Comparison of ENCODE assay signal across 1 cellular context in genomic region chr2:177164584-177165052, GRCh38.
TF ChIP-seq lines count a peak whose summit lies in the region.

No MANE protein-coding gene starts in this region.

TF ChIP-seq in K562, 482 proteins besides CTCF, POLR2A, EP300 and RAD21 (continued from another document and continues in another):
- 0 out of 2 replicates have a peak, but pooled peaks have one; percentile 16 for TF ChIP-seq ADNP (tag; IDR thresholded peaks at IDR 0.05)
- TF ChIP-seq HCFC1 (IDR thresholded peaks at IDR 0.05; ENCODE audit: low read depth, low read length): peak; percentile 37
- TF ChIP-seq PML (IDR thresholded peaks at IDR 0.05; ENCODE audit: low read length): 0 out of 2 replicates have a peak, but pooled peaks have one; percentile 38
- 0 out of 2 replicates have a peak, but pooled peaks have one; percentile 19 for TF ChIP-seq FOXO4 (CRISPR knock-in tag; IDR thresholded peaks at IDR 0.05)
- TF ChIP-seq BACH1 (tag; IDR thresholded peaks at IDR 0.05): 0 out of 2 replicates have a peak, but pooled peaks have one; percentile 57
- 0 out of 4 replicates have a peak, but pooled peaks of 1 of the 2 experiments have one; percentile 25 for TF ChIP-seq TBL1XR1 (IDR thresholded peaks at IDR 0.05; ENCODE audit: low read length in 2 of 2)
- no peak for TF ChIP-seq CBX3 (IDR thresholded peaks at IDR 0.05; ENCODE audit: borderline replicate concordance in 1 of 2, low read length in 2 of 2)
- 0 out of 2 replicates have a peak, but pooled peaks have one; percentile 48 for TF ChIP-seq RREB1 (CRISPR knock-in tag; IDR thresholded peaks at IDR 0.05)
- TF ChIP-seq ZSCAN32 (CRISPR knock-in tag; IDR thresholded peaks at IDR 0.05): peak; percentile 99
- 0 out of 2 replicates have a peak, but pooled peaks have one; percentile 36 for TF ChIP-seq DIDO1 (tag; IDR thresholded peaks at IDR 0.05; ENCODE audit: low read depth)
- peak; percentile 46; the same call in 1 of the 2 replicates for TF ChIP-seq DMBX1 (CRISPR knock-in tag; IDR thresholded peaks at IDR 0.05; ENCODE audit: borderline replicate concordance)
- TF ChIP-seq ARID1B (IDR thresholded peaks at IDR 0.05): peak; percentile 58; the same call in 1 of the 2 replicates
- TF ChIP-seq ARID3A (IDR thresholded peaks at IDR 0.05; ENCODE audit: borderline replicate concordance, low read depth, low read length): peak; percentile 99
- TF ChIP-seq SREBF1 (IDR thresholded peaks at IDR 0.05; ENCODE audit: borderline replicate concordance, low read depth, low read length): no peak
- peak; percentile 100 for TF ChIP-seq IRF9 (tag; IDR thresholded peaks at IDR 0.05)
- peak; percentile 62 for TF ChIP-seq NEUROD1 (IDR thresholded peaks at IDR 0.05; ENCODE audit: borderline replicate concordance, low read depth, low read length, partially characterized antibody)
- TF ChIP-seq SIX5 (IDR thresholded peaks at IDR 0.05; ENCODE audit: borderline replicate concordance in 1 of 2, insufficient read depth in 1 of 2, low read depth in 1 of 2, low read length in 2 of 2): no peak
- peak; percentile 99 for TF ChIP-seq DEAF1 (CRISPR knock-in tag; IDR thresholded peaks at IDR 0.05)
- TF ChIP-seq HIVEP1 (CRISPR knock-in tag; IDR thresholded peaks at IDR 0.05): 0 out of 2 replicates have a peak, but pooled peaks have one; percentile 63
- peak; percentile 60; the same call in 1 of the 2 replicates for TF ChIP-seq THRB (CRISPR knock-in tag; conservative IDR thresholded peaks at IDR 0.05)
- 0 out of 2 replicates have a peak, but pooled peaks have one; percentile 63 for TF ChIP-seq HEY1 (CRISPR knock-in tag; IDR thresholded peaks at IDR 0.05; ENCODE audit: borderline replicate concordance)
- no peak for TF ChIP-seq ZNF507 (tag; conservative IDR thresholded peaks at IDR 0.05)
- no peak for TF ChIP-seq ZNF699 (CRISPR knock-in tag; IDR thresholded peaks at IDR 0.05; ENCODE audit: insufficient replicate concordance)
- TF ChIP-seq CREBBP (IDR thresholded peaks at IDR 0.05; ENCODE audit: low read depth, low read length): no peak
- no peak for TF ChIP-seq ZNF740 (CRISPR knock-in tag; IDR thresholded peaks at IDR 0.05)
- TF ChIP-seq ZNF740 (tag; IDR thresholded peaks at IDR 0.05): no peak
- TF ChIP-seq KDM5B (IDR thresholded peaks at IDR 0.05; ENCODE audit: insufficient replicate concordance, low read depth, low read length): no peak
- TF ChIP-seq ZNF830 (CRISPR knock-in tag; IDR thresholded peaks at IDR 0.05): no peak
- TF ChIP-seq CHAMP1 (IDR thresholded peaks at IDR 0.05): 0 out of 2 replicates have a peak, but pooled peaks have one; percentile 65
- no peak for TF ChIP-seq ZNF184 (CRISPR knock-in tag; IDR thresholded peaks at IDR 0.05)
- TF ChIP-seq ZNF274 (IDR thresholded peaks at IDR 0.05; ENCODE audit: borderline replicate concordance, low read depth, low read length): no peak
- peak; percentile 60 for TF ChIP-seq MEIS2 (IDR thresholded peaks at IDR 0.05; ENCODE audit: partially characterized antibody)
- TF ChIP-seq PBX2 (CRISPR knock-in tag; IDR thresholded peaks at IDR 0.05; ENCODE audit: low read depth): no peak
- 0 out of 2 replicates have a peak, but pooled peaks have one; percentile 58 for TF ChIP-seq PBX2 (tag; conservative IDR thresholded peaks at IDR 0.05; ENCODE audit: low read depth)
- TF ChIP-seq ZBTB33 (CRISPR knock-in tag; IDR thresholded peaks at IDR 0.05): peak; percentile 45; the same call in 1 of the 2 replicates
